Comparison of ENCODE assay signal across 2 cellular contexts in genomic region chrX:41308884-41309655, GRCh38.
A peak's percentile ranks its signal among the peaks of the same experiment; 100 is the strongest.
TF ChIP-seq lines count a peak whose summit lies in the region.

No MANE protein-coding gene starts in this region.

TF ChIP-seq in GM23338, 12 proteins besides CTCF, POLR2A, EP300 and RAD21:
- no peak for TF ChIP-seq EZH2phosphoT487 (IDR thresholded peaks at IDR 0.05; ENCODE audit: unreplicated experiment)

TF ChIP-seq in HepG2, 621 proteins besides CTCF, POLR2A, EP300 and RAD21:
- no peak for TF ChIP-seq BORCS8-MEF2B (CRISPR knock-in tag; IDR thresholded peaks at IDR 0.05)
- TF ChIP-seq STAG1 (CRISPR knock-in tag; IDR thresholded peaks at IDR 0.05) = 0 out of 2 replicates have a peak, but pooled peaks have one; percentile 13
TF ChIP-seq in HepG2: peak in this region for 1.
